Comparison of ENCODE assay signal across 1 cellular context in genomic region chrX:131734621-131735020, GRCh38.
TF ChIP-seq lines count a peak whose summit lies in the region.

No MANE protein-coding gene starts in this region.

TF ChIP-seq in HepG2, 621 proteins besides CTCF, POLR2A, EP300 and RAD21 (continued from another document):
- TF ChIP-seq ATF3 (CRISPR knock-in tag; IDR thresholded peaks at IDR 0.05) (no peak), ZBTB4 (CRISPR knock-in tag; IDR thresholded peaks at IDR 0.05; ENCODE audit: borderline replicate concordance) (no peak), PTBP1 (IDR thresholded peaks at IDR 0.05; ENCODE audit: low read depth, low read length, poor library complexity, severe bottlenecking) (no peak), ZNF878 (CRISPR knock-in tag; IDR thresholded peaks at IDR 0.05) (no peak)
